In genomic region chr3:11653298-11654055, GRCh38 we compare ENCODE assay signal across 22 cellular contexts. TPM values are rescaled to one million over a fixed set of nuclear protein-coding genes. Genes with fewer than 3 reads are reported as not detected.
DNase-seq lines count a peak whose midpoint lies in the region; ATAC-seq and TF ChIP-seq lines count a peak whose summit lies in the region.
"Had no signal": no experiment of that assay in that cellular context is flagged by ENCODE, and none has a peak within 500 bp of the region (broad histone marks: within the 10 kb centered on the region; RNA-seq: fewer than 3 reads in every experiment).

No MANE protein-coding gene starts in this region.

- H3K4me1 ChIP-seq in H9 (ENCODE audit: insufficient read depth, low read length): no peaks in the 10 kb centered on the region; the same call in 1 of the 2 replicates
- peaks cover 9% of the 10 kb centered on the region for H3K4me1 ChIP-seq in Panc1 (ENCODE audit: control insufficient read depth, insufficient read depth, low read length)
- peaks cover 2% of the 10 kb centered on the region for H3K4me1 ChIP-seq in fibroblast of lung (ENCODE audit: control insufficient read depth, extremely low read depth, insufficient read depth, low read length)
- peaks cover 3% of the 10 kb centered on the region for H3K4me1 ChIP-seq in psoas muscle

- H3K27me3 Mint-ChIP-seq in H9 (ENCODE audit: low read depth): no peaks in the 10 kb centered on the region; the same call in 1 of the 2 replicates
- H3K27me3 Mint-ChIP-seq: activated naive CD8-positive, alpha-beta T cell treated with anti-CD3 and anti-CD28 coated beads, Interleukin-2, amount 50 U/mL, for 24 hours had no signal

- in situ Hi-C loops in Panc1 (cut with HindIII; ENCODE audit: low pct_unique_long_range_greater_than_20kb, low sequenced_read_pairs): no loop called here

- DNase-seq in H9 (no peak), Panc1 (ENCODE audit: low read depth, low spot score) (no peak), fibroblast of lung (ENCODE audit: low read depth in 2 of 2) (no peak), psoas muscle (no peak), NOMO-1 treated with DMSO at 0.1 percent for 48 hours (lab: John Stamatoyannopoulos, UW; ENCODE audit: unreplicated experiment) (no peak), NCI-H1105 (lab: John Stamatoyannopoulos, UW) (no peak), NCI-H146 (lab: John Stamatoyannopoulos, UW) (no peak), NCI-H1048 (lab: John Stamatoyannopoulos, UW) (no peak)
- DNase-seq: activated CD8-positive, alpha-beta T cell treated with anti-CD3 and anti-CD28 coated beads, Interleukin-2, amount 10 ng/mL, durations not matched to agents 7 days and 5 days; activated naive CD8-positive, alpha-beta T cell treated with anti-CD3 and anti-CD28 coated beads, Interleukin-2, amount 50 U/mL, for 24 hours; GOT3; hypothalamus; KG1; NCI-H1436 treated with DMSO at 0.1 percent for 48 hours; NCI-H446; NK-92 treated with Interleukin-12 subunit alpha and Interleukin-12 subunit beta, amount 100 ng/mL, for 24 hours; SHP77; sigmoid colon had no signal

- no peak overlapping the region for H2BK15ac ChIP-seq in H9 (ENCODE audit: low read depth, low read length)

- H3K4me2 ChIP-seq in H9 (ENCODE audit: insufficient read depth, insufficient read length, low read length): no peak overlapping the region
- no peak overlapping the region for H3K4me2 ChIP-seq in fibroblast of lung (ENCODE audit: extremely low read depth, insufficient read depth, low read length)

- no peak overlapping the region for H4K5ac ChIP-seq in H9 (ENCODE audit: insufficient read length, low read depth, low read length)

- H2BK120ac ChIP-seq in H9 (ENCODE audit: low read depth, low read length, poor library complexity, severe bottlenecking): no peak overlapping the region

- no peak overlapping the region for H3K56ac ChIP-seq in H9 (ENCODE audit: insufficient read length, low read depth, low read length)

- H3K9ac ChIP-seq in H9 (ENCODE audit: extremely low read depth, insufficient read length, low read length) (no peak overlapping the region), fibroblast of lung (ENCODE audit: insufficient read depth, low read length) (no peak overlapping the region)

- H3K4me1 Mint-ChIP-seq in H9: peaks cover 42 to 48% of the 10 kb centered on the region in 2 experiments

- H3K9me3 ChIP-seq in H9 (ENCODE audit: control insufficient read depth, low read depth, low read length) (no peaks in the 10 kb centered on the region), Panc1 (ENCODE audit: control insufficient read depth, insufficient read depth, low read depth, low read length) (no peaks in the 10 kb centered on the region), fibroblast of lung (ENCODE audit: control insufficient read depth, insufficient read depth, low read depth, low read length) (no peaks in the 10 kb centered on the region), psoas muscle (no peaks in the 10 kb centered on the region)
- H3K9me3 ChIP-seq: Caco-2, neutrophil, sigmoid colon, suprapubic skin had no signal

- no peak overlapping the region for H3K14ac ChIP-seq in H9 (ENCODE audit: insufficient read depth, low read length)

- ATAC-seq in Panc1 (no peak), psoas muscle (peak in 3 of 4 donors; percentile 53 to 66 (median 64))
- ATAC-seq: activated CD8-positive, alpha-beta T cell treated with anti-CD3 and anti-CD28 coated beads, Interleukin-2, amount 10 ng/mL, durations not matched to agents 7 days and 5 days; activated naive CD8-positive, alpha-beta T cell treated with anti-CD3 and anti-CD28 coated beads, Interleukin-2, amount 50 U/mL, for 24 hours had no signal

- H3K27me3 ChIP-seq in H9 (ENCODE audit: insufficient read depth, low read length): no peaks in the 10 kb centered on the region
- no peaks in the 10 kb centered on the region for H3K27me3 ChIP-seq in Panc1 (ENCODE audit: control insufficient read depth, insufficient read depth, low read length)
- H3K27me3 ChIP-seq in fibroblast of lung (ENCODE audit: control insufficient read depth, insufficient read depth, low read length): no peaks in the 10 kb centered on the region
- H3K27me3 ChIP-seq in psoas muscle (ENCODE audit: insufficient read depth in 3 of 3, low read length in 2 of 3): no peaks in the 10 kb centered on the region
- H3K27me3 ChIP-seq: neutrophil, sigmoid colon, suprapubic skin had no signal

- no peak overlapping the region for H4K91ac ChIP-seq in H9 (ENCODE audit: insufficient read length, low read depth, low read length)

- no peaks in the 10 kb centered on the region for H3K36me3 Mint-ChIP-seq in H9 (ENCODE audit: insufficient read depth in 1 of 3, low read depth in 3 of 3)

- CTCF ChIA-PET in Panc1 (lab: Charles Lee): no interaction called here

- no peak overlapping the region for H3K23ac ChIP-seq in H9 (ENCODE audit: insufficient read length, low read depth, low read length)

- no peaks in the 10 kb centered on the region for H3K23me2 ChIP-seq in H9 (ENCODE audit: insufficient read length, low read depth, low read length, poor library complexity, severe bottlenecking)

- intact Hi-C loops in Panc1 (cut with micrococcal nuclease; ENCODE audit: unreplicated experiment) (no loop called here), psoas muscle (cut with DNase I) (loop anchor here in 1 of 2 donors (2.0 kb wide), 1 partner anchor 275 kb away; no protein-coding TSS in a partner anchor)

- H3K9me3 Mint-ChIP-seq in H9: no peaks in the 10 kb centered on the region
- H3K9me3 Mint-ChIP-seq: activated naive CD8-positive, alpha-beta T cell treated with anti-CD3 and anti-CD28 coated beads, Interleukin-2, amount 50 U/mL, for 24 hours had no signal

- no peaks in the 10 kb centered on the region for H3K79me1 ChIP-seq in H9 (ENCODE audit: insufficient read depth, low read depth, low read length, poor library complexity, severe bottlenecking)

- H3K36me3 ChIP-seq in Panc1 (ENCODE audit: control insufficient read depth, insufficient read depth, low read length) (no peaks in the 10 kb centered on the region), fibroblast of lung (ENCODE audit: control insufficient read depth, insufficient read depth, low read length) (no peaks in the 10 kb centered on the region), psoas muscle (ENCODE audit: insufficient read depth in 1 of 2, low read depth in 1 of 2) (no peaks in the 10 kb centered on the region)
- H3K36me3 ChIP-seq: neutrophil, sigmoid colon, suprapubic skin had no signal

- H3K27ac ChIP-seq in H9 (ENCODE audit: insufficient read length, low read depth, low read length): no peak overlapping the region
- H3K27ac ChIP-seq in Panc1 (ENCODE audit: low read length): no peak overlapping the region
- H3K27ac ChIP-seq in fibroblast of lung (ENCODE audit: insufficient read depth, low read length): no peak overlapping the region
- H3K27ac ChIP-seq in psoas muscle: no peak overlapping the region
- H3K27ac ChIP-seq: neutrophil, sigmoid colon, suprapubic skin, VCaP had no signal

- no peaks in the 10 kb centered on the region for H4K20me1 ChIP-seq in H9 (ENCODE audit: control insufficient read depth, insufficient read depth, insufficient read length)
- no peaks in the 10 kb centered on the region for H4K20me1 ChIP-seq in fibroblast of lung (ENCODE audit: control insufficient read depth, extremely low read depth, insufficient read depth, low read length)

- no peak overlapping the region for H2BK12ac ChIP-seq in H9 (ENCODE audit: insufficient read length, low read depth, low read length)

- H3T11ph ChIP-seq in H9 (ENCODE audit: low read length): no peak overlapping the region

- no TSS peak for BruUV-seq in Panc1 (replicated peaks; lab: Mats Ljungman, UMichigan)

- H2AFZ ChIP-seq in H9 (ENCODE audit: low read length): no peak overlapping the region
- H2AFZ ChIP-seq in fibroblast of lung (ENCODE audit: low read length): no peak overlapping the region

- H3K27ac Mint-ChIP-seq in H9: peak overlapping the region in 2 of 3 experiments; percentile 36 to 46; a peak in 3 of 7 replicates
- H3K27ac Mint-ChIP-seq: activated CD8-positive, alpha-beta T cell treated with anti-CD3 and anti-CD28 coated beads, Interleukin-2, amount 10 ng/mL, durations not matched to agents 7 days and 5 days; activated naive CD8-positive, alpha-beta T cell treated with anti-CD3 and anti-CD28 coated beads, Interleukin-2, amount 50 U/mL, for 24 hours had no signal

- no peak overlapping the region for H2BK20ac ChIP-seq in H9 (ENCODE audit: low read depth, low read length, poor library complexity, severe bottlenecking)

- no peak overlapping the region for H2AK5ac ChIP-seq in H9 (ENCODE audit: insufficient read length, low read length)

- no peak overlapping the region for H4K8ac ChIP-seq in H9 (replicated peaks; ENCODE audit: insufficient read length, low read depth, low read length)

- H3K79me2 ChIP-seq in H9 (ENCODE audit: insufficient read depth, low read length) (no peaks in the 10 kb centered on the region), fibroblast of lung (ENCODE audit: control insufficient read depth, insufficient read depth, low read length) (no peaks in the 10 kb centered on the region)

- H3K18ac ChIP-seq in H9 (ENCODE audit: insufficient read length, low read depth, low read length): no peak overlapping the region

- no peak overlapping the region for H2BK5ac ChIP-seq in H9 (ENCODE audit: insufficient read length, low read length)

- peak; percentile 49; the same call in 2 of the 3 replicates for TF ChIP-seq CTCF in H9 (conservative IDR thresholded peaks at IDR 0.05)
- TF ChIP-seq CTCF in Panc1 (IDR thresholded peaks at IDR 0.05): 0 out of 2 replicates have a peak, but pooled peaks have one; percentile 16
- TF ChIP-seq CTCF in fibroblast of lung (conservative IDR thresholded peaks at IDR 0.05 in 1 of 2, IDR thresholded peaks at IDR 0.05 in 1 of 2; ENCODE audit: low read depth in 1 of 2, low read length in 2 of 2): peak; percentile 3 to 8
- peak; percentile 24 for TF ChIP-seq CTCF in psoas muscle (IDR thresholded peaks at IDR 0.05)

- POLR2A ChIA-PET in Panc1 (lab: Charles Lee): no interaction called here

- WGBS in H9 (ENCODE audit: extremely low coverage, insufficient read length, low lambda C conversion rate): no CpG with 5 or more reads among the region's 11 CpGs
- 60 to 76% (median 62%) methylated on average over 11 of the region's 11 CpGs for WGBS in psoas muscle, 3 donors

- no peak overlapping the region for H3K4ac ChIP-seq in H9 (ENCODE audit: low read depth, low read length)

- no peak overlapping the region for H3K4me3 ChIP-seq in Panc1 (ENCODE audit: low read depth in 2 of 2, low read length in 2 of 2)
- H3K4me3 ChIP-seq in fibroblast of lung (replicated peaks in 1 of 4; ENCODE audit: control extremely low read depth in 1 of 4, insufficient read depth in 1 of 4, low read depth in 3 of 4, low read length in 4 of 4): no peak overlapping the region
- H3K4me3 ChIP-seq in psoas muscle: no peak overlapping the region
- H3K4me3 ChIP-seq: sigmoid colon, suprapubic skin had no signal

- H3K4me3 Mint-ChIP-seq in H9: no peak overlapping the region
- H3K4me3 Mint-ChIP-seq: activated CD8-positive, alpha-beta T cell treated with anti-CD3 and anti-CD28 coated beads, Interleukin-2, amount 10 ng/mL, durations not matched to agents 7 days and 5 days; activated naive CD8-positive, alpha-beta T cell treated with anti-CD3 and anti-CD28 coated beads, Interleukin-2, amount 50 U/mL, for 24 hours had no signal

RNA-seq across cellular contexts. Expression of gene VGLL4, which starts 9.8 kb away (rescaled TPM):
- total RNA-seq in H9 (2021) (42.1 and 44.6 TPM in 2 replicates), Panc1 (2021; ENCODE audit: unreplicated experiment) (66.0 TPM), fibroblast of lung (34.7 and 37.8 TPM in 2 replicates), psoas muscle (10 to 100 TPM; 11.2 to 14.8 (median 12.7) TPM)
- polyA plus RNA-seq in Panc1 (2012; ENCODE audit: insufficient read length): 61.2 TPM
- polyA plus RNA-seq in fibroblast of lung (17.5 and 18.4 TPM in 2 replicates), psoas muscle (10 to 100 TPM in 1 of 3 donors, 1 to 10 TPM in 2; 8.0 to 14.5 (median 8.3) TPM)
- 13.3 and 13.9 TPM in 2 replicates for polyA plus RNA-seq in fibroblast of lung (2012)
- polyA minus RNA-seq in fibroblast of lung (ENCODE audit: low replicate concordance): 12.7 and 23.8 TPM in 2 replicates
